In genomic region chr3:194675081-194675640, GRCh38 we compare ENCODE assay signal across 15 cellular contexts. TPM values are rescaled to one million over a fixed set of nuclear protein-coding genes. Genes with fewer than 3 reads are reported as not detected.
A peak's percentile ranks its signal among the peaks of the same experiment; 100 is the strongest.
DNase-seq lines count a peak whose midpoint lies in the region; ATAC-seq and TF ChIP-seq lines count a peak whose summit lies in the region.
"Had no signal": no experiment of that assay in that cellular context is flagged by ENCODE, and none has a peak within 500 bp of the region (broad histone marks: within the 10 kb centered on the region; RNA-seq: fewer than 3 reads in every experiment).

No MANE protein-coding gene starts in this region.

- H3K27ac ChIP-seq in skin epidermis: peak overlapping the region in 16 of 21 experiments; percentile 4 to 85 (median 62)
- peak overlapping the region; percentile 70 for H3K27ac ChIP-seq in suprapubic skin
- H3K27ac ChIP-seq: cardiac muscle cell, prostate gland had no signal

- H3K4me1 Mint-ChIP-seq in natural killer cell treated with Interleukin-12 subunit alpha and Interleukin-12 subunit beta and Interleukin-15 and Interleukin-18, amount 100 ng/mL, for 72 hours (ENCODE audit: low read depth in 2 of 2): peaks cover 15 to 27% of the 10 kb centered on the region in 2 donors
- peaks cover 19 to 26% of the 10 kb centered on the region in 2 donors for H3K4me1 Mint-ChIP-seq in natural killer cell
- H3K4me1 Mint-ChIP-seq in activated naive CD8-positive, alpha-beta T cell (ENCODE audit: low read depth): peaks cover 38% of the 10 kb centered on the region

- H3K36me3 Mint-ChIP-seq in natural killer cell treated with Interleukin-12 subunit alpha and Interleukin-12 subunit beta and Interleukin-15 and Interleukin-18, amount 100 ng/mL, for 72 hours: no peaks in the 10 kb centered on the region
- no peaks in the 10 kb centered on the region for H3K36me3 Mint-ChIP-seq in natural killer cell
- no peaks in the 10 kb centered on the region for H3K36me3 Mint-ChIP-seq in activated naive CD8-positive, alpha-beta T cell

- peaks cover 5 to 7% of the 10 kb centered on the region in 2 donors for H3K27me3 Mint-ChIP-seq in natural killer cell treated with Interleukin-12 subunit alpha and Interleukin-12 subunit beta and Interleukin-15 and Interleukin-18, amount 100 ng/mL, for 72 hours
- H3K27me3 Mint-ChIP-seq in natural killer cell (ENCODE audit: low read depth in 2 of 2): peaks cover 0 to 6% of the 10 kb centered on the region in 2 donors
- no peaks in the 10 kb centered on the region for H3K27me3 Mint-ChIP-seq in activated naive CD8-positive, alpha-beta T cell

- no peaks in the 10 kb centered on the region for H3K36me3 ChIP-seq in suprapubic skin
- H3K36me3 ChIP-seq: cardiac muscle cell, gastrocnemius medialis, prostate gland had no signal

- H3K9me3 ChIP-seq in suprapubic skin: no peaks in the 10 kb centered on the region
- H3K9me3 ChIP-seq: gastrocnemius medialis, prostate gland had no signal

- TF ChIP-seq CTCF in natural killer cell (IDR thresholded peaks at IDR 0.05): no peak
- TF ChIP-seq CTCF in suprapubic skin (IDR thresholded peaks at IDR 0.05): no peak

- H3K4me1 ChIP-seq in suprapubic skin: peaks cover 33% of the 10 kb centered on the region

- no peaks in the 10 kb centered on the region for H3K9me3 Mint-ChIP-seq in natural killer cell treated with Interleukin-12 subunit alpha and Interleukin-12 subunit beta and Interleukin-15 and Interleukin-18, amount 100 ng/mL, for 72 hours
- no peaks in the 10 kb centered on the region for H3K9me3 Mint-ChIP-seq in natural killer cell
- no peaks in the 10 kb centered on the region for H3K9me3 Mint-ChIP-seq in activated naive CD8-positive, alpha-beta T cell (ENCODE audit: low read depth)

- H3K4me3 ChIP-seq in skin epidermis (no peak overlapping the region), suprapubic skin (no peak overlapping the region)
- H3K4me3 ChIP-seq: cardiac muscle cell, gastrocnemius medialis, prostate gland had no signal

- TF ChIP-seq EP300 in suprapubic skin (IDR thresholded peaks at IDR 0.05): no peak

- no peaks in the 10 kb centered on the region for H3K27me3 ChIP-seq in suprapubic skin
- H3K27me3 ChIP-seq: gastrocnemius medialis had no signal

- intact Hi-C loops in natural killer cell (cut with micrococcal nuclease): no loop called here

- H3K4me3 Mint-ChIP-seq in natural killer cell treated with Interleukin-12 subunit alpha and Interleukin-12 subunit beta and Interleukin-15 and Interleukin-18, amount 100 ng/mL, for 72 hours: peak overlapping the region; percentile 22
- H3K4me3 Mint-ChIP-seq in natural killer cell: no peak overlapping the region
- peak overlapping the region; percentile 63 for H3K4me3 Mint-ChIP-seq in activated naive CD8-positive, alpha-beta T cell
- H3K4me3 Mint-ChIP-seq: B cell had no signal

- TF ChIP-seq POLR2A in suprapubic skin (IDR thresholded peaks at IDR 0.05): no peak

- H3K27ac Mint-ChIP-seq in natural killer cell treated with Interleukin-12 subunit alpha and Interleukin-12 subunit beta and Interleukin-15 and Interleukin-18, amount 100 ng/mL, for 72 hours: no peak overlapping the region
- no peak overlapping the region for H3K27ac Mint-ChIP-seq in natural killer cell
- peak overlapping the region; percentile 81 for H3K27ac Mint-ChIP-seq in activated naive CD8-positive, alpha-beta T cell
- H3K27ac Mint-ChIP-seq: B cell had no signal

- 45% methylated on average over 12 of the region's 12 CpGs for WGBS in suprapubic skin

- ATAC-seq in natural killer cell treated with Interleukin-12 subunit alpha and Interleukin-12 subunit beta and Interleukin-15 and Interleukin-18, amount 100 ng/mL, for 72 hours: no peak
- ATAC-seq in natural killer cell (no peak), GM19035 (IDR thresholded peaks at IDR 0.05; ENCODE audit: unreplicated experiment) (no peak)
- ATAC-seq: gastrocnemius medialis, left ventricle myocardium superior, PC-3 had no signal

- no peak for DNase-seq in natural killer cell treated with Interleukin-12 subunit alpha and Interleukin-12 subunit beta and Interleukin-15 and Interleukin-18, amount 100 ng/mL, for 72 hours (ENCODE audit: low spot score)
- no peak for DNase-seq in natural killer cell
- no peak for DNase-seq in suprapubic skin (ENCODE audit: low spot score in 2 of 2)
- DNase-seq in AG20443 (ENCODE audit: low spot score): no peak
- DNase-seq in NCI-H1417 (lab: John Stamatoyannopoulos, UW): no peak
- DNase-seq: gastrocnemius medialis, left ventricle myocardium superior, NCI-H1930, PC-3 had no signal

RNA-seq across cellular contexts. Expression of gene LSG1, which starts 3.2 kb away (rescaled TPM):
- total RNA-seq in natural killer cell treated with Interleukin-12 subunit alpha and Interleukin-12 subunit beta and Interleukin-15 and Interleukin-18, amount 100 ng/mL, for 72 hours: 10 to 100 TPM; 38.7 to 63.3 TPM
- total RNA-seq in natural killer cell (10 to 100 TPM; 56.4 to 67.6 (median 64.9) TPM), suprapubic skin (10 to 100 TPM; 51.7 to 86.5 (median 56.6) TPM)

RNA-seq across cellular contexts. Expression of gene FAM43A, which starts 10.5 kb away (rescaled TPM):
- total RNA-seq in natural killer cell treated with Interleukin-12 subunit alpha and Interleukin-12 subunit beta and Interleukin-15 and Interleukin-18, amount 100 ng/mL, for 72 hours: 10 to 100 TPM; 11.6 to 50.2 TPM
- total RNA-seq in natural killer cell: 10 to 100 TPM; 13.2 to 35.2 (median 21.6) TPM
- total RNA-seq in suprapubic skin: 10 to 100 TPM in 3 of 4 donors, 1 to 10 TPM in 1; 9.3 to 60.9 (median 26.9) TPM

RNA-seq across cellular contexts. Expression of gene TMEM44, which starts 41.9 kb away (rescaled TPM):
- total RNA-seq in natural killer cell treated with Interleukin-12 subunit alpha and Interleukin-12 subunit beta and Interleukin-15 and Interleukin-18, amount 100 ng/mL, for 72 hours: 1 to 10 TPM; 4.7 to 8.5 TPM
- total RNA-seq in natural killer cell (1 to 10 TPM; 2.1 to 3.0 (median 2.8) TPM), suprapubic skin (1 to 10 TPM; 1.5 to 8.2 (median 4.7) TPM)
